8 cellular contexts compared by ENCODE assay signal in genomic region chr13:110912651-110913051, GRCh38. TPM values are rescaled to one million over a fixed set of nuclear protein-coding genes. Genes with fewer than 3 reads are reported as not detected.
DNase-seq lines count a peak whose midpoint lies in the region; ATAC-seq and TF ChIP-seq lines count a peak whose summit lies in the region.

No MANE protein-coding gene starts in this region.

- H3K27ac Mint-ChIP-seq in activated naive CD4-positive, alpha-beta T cell treated with anti-CD3 and anti-CD28 coated beads, Interleukin-2, amount 50 U/mL, for 72 hours: peak overlapping the region; percentile 94 to 97

- 9 to 14% methylated on average over 10 of the region's 10 CpGs for WGBS in tibial nerve, 2 donors

- in situ Hi-C loops in ACHN (cut with HindIII; ENCODE audit: low pct_ligation_motif_present, low pct_unique_long_range_greater_than_20kb, low sequenced_read_pairs): no loop called here
- in situ Hi-C loops in HAP-1 (cut with MboI; ENCODE audit: low sequenced_read_pairs): loop anchor here (5.0 kb wide), 1 partner anchor 195 kb away; no protein-coding TSS in a partner anchor

- no peaks in the 10 kb centered on the region for H3K9me3 ChIP-seq in HAP-1
- H3K9me3 ChIP-seq in tibial nerve: no peaks in the 10 kb centered on the region

- H3K4me3 ChIP-seq in HAP-1: peak overlapping the region; percentile 100
- peak overlapping the region in 2 of 4 donors; percentile 87 to 97 for H3K4me3 ChIP-seq in tibial nerve

- H3K36me3 ChIP-seq in HAP-1 (replicated peaks) (peaks cover 23% of the 10 kb centered on the region), tibial nerve (peaks cover 0 to 11% (median 0%) of the 10 kb centered on the region in 3 donors)

- DNase-seq in ACHN (peak; percentile 28), HAP-1 (ENCODE audit: low spot score in 2 of 2) (no peak), kidney tubule cell (ENCODE audit: low spot score) (peak; percentile 63), tibial nerve (ENCODE audit: low spot score in 2 of 2) (no peak), NCI-H128 (lab: John Stamatoyannopoulos, UW; ENCODE audit: unreplicated experiment) (no peak), NCI-H2081 (lab: John Stamatoyannopoulos, UW) (no peak), NCI-H1930 (lab: John Stamatoyannopoulos, UW) (no peak)
- no peak for DNase-seq in activated naive CD4-positive, alpha-beta T cell treated with anti-CD3 and anti-CD28 coated beads, Interleukin-2, amount 50 U/mL, for 72 hours (ENCODE audit: low spot score in 2 of 2)

- H3K27ac ChIP-seq in tibial nerve: peak overlapping the region; percentile 31 to 99 (median 98)

- no peak for ATAC-seq in activated naive CD4-positive, alpha-beta T cell treated with anti-CD3 and anti-CD28 coated beads, Interleukin-2, amount 50 U/mL, for 72 hours

- no peak for TF ChIP-seq EP300 in tibial nerve (IDR thresholded peaks at IDR 0.05)

- H3K36me3 Mint-ChIP-seq in activated naive CD4-positive, alpha-beta T cell treated with anti-CD3 and anti-CD28 coated beads, Interleukin-2, amount 50 U/mL, for 72 hours: peaks cover 27 to 46% of the 10 kb centered on the region in 2 donors

- H3K4me1 ChIP-seq in HAP-1: peaks cover 32% of the 10 kb centered on the region
- H3K4me1 ChIP-seq in tibial nerve: peaks cover 0 to 76% (median 48%) of the 10 kb centered on the region in 4 donors

- TF ChIP-seq POLR2A in tibial nerve (IDR thresholded peaks at IDR 0.05): no peak

- H3K27me3 ChIP-seq in HAP-1 (ENCODE audit: low read depth) (no peaks in the 10 kb centered on the region), tibial nerve (no peaks in the 10 kb centered on the region)

- no peaks in the 10 kb centered on the region for H3K9me3 Mint-ChIP-seq in activated naive CD4-positive, alpha-beta T cell treated with anti-CD3 and anti-CD28 coated beads, Interleukin-2, amount 50 U/mL, for 72 hours

- TF ChIP-seq CTCF in tibial nerve (IDR thresholded peaks at IDR 0.05): no peak

RNA-seq across cellular contexts. Expression of gene ANKRD10, which starts 2.2 kb away (rescaled TPM):
- 100 to 1,000 TPM; 160 to 162 TPM for total RNA-seq in activated naive CD4-positive, alpha-beta T cell treated with anti-CD3 and anti-CD28 coated beads, Interleukin-2, amount 50 U/mL, for 72 hours
- 100 to 1,000 TPM; 200 to 241 (median 207) TPM for total RNA-seq in tibial nerve

Comparison
In these comparisons a context has a peak if more than half of its experiments do, and no peak if none do; other contexts are left out.
1. DNase-seq: peak in ACHN (single experiment) and kidney tubule cell (single experiment); none in HAP-1 (0 of 2), activated naive CD4-positive, alpha-beta T cell treated with anti-CD3 and anti-CD28 coated beads, Interleukin-2, amount 50 U/mL, for 72 hours (0 of 2), tibial nerve (0 of 2), NCI-H128 (single experiment), NCI-H2081 (0 of 2) and NCI-H1930 (0 of 2).